Comparison of ENCODE assay signal across 13 cellular contexts in the genomic region with DNA sequence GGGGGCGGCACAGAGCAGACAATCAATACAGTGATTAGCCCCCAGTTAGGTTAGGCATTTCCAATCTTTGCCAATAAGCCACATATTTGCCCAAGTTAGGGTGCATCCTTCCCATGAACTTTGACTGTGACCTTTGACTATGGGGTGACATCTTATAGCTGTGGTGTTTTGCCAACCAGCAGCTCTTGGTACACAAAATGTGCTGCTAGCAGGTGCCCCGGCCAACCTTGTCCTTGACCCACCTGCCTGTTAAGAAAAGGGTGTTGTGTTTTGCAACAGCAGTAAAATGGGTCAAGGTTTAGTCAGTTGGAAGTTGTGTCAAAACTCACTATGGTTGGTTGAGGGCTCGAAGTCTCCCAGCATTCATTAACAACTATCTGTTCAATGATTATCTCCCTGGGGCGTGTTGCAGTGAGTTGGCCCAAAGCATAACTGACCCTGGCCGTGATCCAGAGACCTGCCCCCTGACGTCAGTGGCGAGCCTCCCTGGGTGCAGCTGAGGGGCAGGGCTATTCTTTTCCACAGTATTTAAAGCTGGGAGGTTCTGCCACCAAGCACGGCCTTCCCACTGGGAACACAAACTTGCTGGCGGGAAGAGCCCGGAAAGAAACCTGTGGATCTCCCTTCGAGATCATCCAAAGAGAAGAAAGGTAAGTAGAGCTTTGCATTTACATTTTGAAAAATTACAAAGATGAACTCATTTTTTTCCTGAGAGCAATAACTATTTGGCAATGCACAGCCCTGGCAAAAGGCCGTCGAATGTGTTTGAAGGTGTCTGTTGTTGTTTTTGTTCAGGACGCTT. TPM values are rescaled to one million over a fixed set of nuclear protein-coding genes. Genes with fewer than 3 reads are reported as not detected.
A peak's percentile ranks its signal among the peaks of the same experiment; 100 is the strongest.
DNase-seq lines count a peak whose midpoint lies in the region; ATAC-seq and TF ChIP-seq lines count a peak whose summit lies in the region.
"Had no signal": no experiment of that assay in that cellular context is flagged by ENCODE, and none has a peak within 500 bp of the region (broad histone marks: within the 10 kb centered on the region; RNA-seq: fewer than 3 reads in every experiment).

A gene (plus strand): TSS at position 557 of the 802 bp plus-strand sequence. CDS start 302 bp downstream, outside the sequence.

- H3K27ac ChIP-seq in heart right ventricle, result no peak within 1 kb of the TSS
- H3K27ac ChIP-seq in spleen, result no peak within 1 kb of the TSS
- H3K27ac ChIP-seq in substantia nigra (ENCODE audit: low read depth, low read length, poor library complexity, severe bottlenecking), result no peak within 1 kb of the TSS

- H3K4me1 ChIP-seq in heart right ventricle, result peaks cover 0 to 5% (median 0%) of the 10 kb centered on the region in 9 donors
- H3K4me1 ChIP-seq in spleen, result no peaks in the 10 kb centered on the region
- H3K4me1 ChIP-seq: HAP-1 had no signal

- peak; percentile 55 to 84 (median 71) for ATAC-seq in heart right ventricle
- ATAC-seq in stimulated activated effector memory CD8-positive, alpha-beta T cell treated with anti-CD3 and anti-CD28 coated beads, Interleukin-12 subunit alpha, Interleukin-12 subunit beta, amount 100 ng/mL, for 72 hours, result no peak
- ATAC-seq: activated CD8-positive, alpha-beta T cell treated with anti-CD3 and anti-CD28 coated beads, Interleukin-2, amount 10 ng/mL, durations not matched to agents 7 days and 5 days had no signal

- H3K9me3 ChIP-seq in heart right ventricle (no peaks in the 10 kb centered on the region), spleen (no peaks in the 10 kb centered on the region)
- H3K9me3 ChIP-seq: HAP-1, SK-N-SH had no signal

- TF ChIP-seq POLR2A in spleen (IDR thresholded peaks at IDR 0.05), result no peak

- peaks cover 0 to 49% (median 26%) of the 10 kb centered on the region in 7 donors for H3K27me3 ChIP-seq in heart right ventricle
- H3K27me3 ChIP-seq in spleen (replicated peaks in 1 of 7), result peaks cover 0 to 49% (median 0%) of the 10 kb centered on the region in 7 donors

- H3K36me3 ChIP-seq in heart right ventricle (no peaks in the 10 kb centered on the region), spleen (no peaks in the 10 kb centered on the region)
- H3K36me3 ChIP-seq: HAP-1 had no signal

- WGBS in heart right ventricle, 2 donors, result 51 to 54% methylated on average over 14 of the region's 14 CpGs
- 73 to 81% (median 76%) methylated on average over 14 of the region's 14 CpGs for WGBS in spleen, 5 donors

- intact Hi-C loops in heart right ventricle (cut with DNase I), result no loop called here
- intact Hi-C loops in spleen (cut with DNase I; ENCODE audit: low total_unique reads), result no loop called here

- H3K4me3 ChIP-seq in heart right ventricle (no peak within 1 kb of the TSS), spleen (no peak within 1 kb of the TSS)
- H3K4me3 ChIP-seq: HAP-1 had no signal

- no peak within 1 kb of the TSS for H3K27ac Mint-ChIP-seq in stimulated activated effector memory CD8-positive, alpha-beta T cell treated with anti-CD3 and anti-CD28 coated beads, Interleukin-12 subunit alpha, Interleukin-12 subunit beta, amount 100 ng/mL, for 72 hours
- H3K27ac Mint-ChIP-seq: activated CD8-positive, alpha-beta T cell treated with anti-CD3 and anti-CD28 coated beads, Interleukin-2, amount 10 ng/mL, durations not matched to agents 7 days and 5 days had no signal

- H3K4me1 Mint-ChIP-seq in stimulated activated effector memory CD8-positive, alpha-beta T cell treated with anti-CD3 and anti-CD28 coated beads, Interleukin-12 subunit alpha, Interleukin-12 subunit beta, amount 100 ng/mL, for 72 hours, result no peaks in the 10 kb centered on the region

- DNase-seq in HK-2 (ENCODE audit: unreplicated experiment) (peak; percentile 84), RPMI8226 (peak; percentile 61), heart right ventricle (peak; percentile 59 to 65), spleen (peak; percentile 64), substantia nigra (lab: John Stamatoyannopoulos, UW) (no peak)
- DNase-seq in stimulated activated CD4-positive, alpha-beta T cell treated with anti-CD3 and anti-CD28 coated beads, Interleukin-4, amount 100 ng/mL, for 4 hours, result no peak
- DNase-seq in stimulated activated effector memory CD8-positive, alpha-beta T cell treated with anti-CD3 and anti-CD28 coated beads, Interleukin-12 subunit alpha, Interleukin-12 subunit beta, amount 100 ng/mL, for 72 hours (ENCODE audit: low spot score in 2 of 2), result no peak
- no peak for DNase-seq in stimulated activated CD4-positive, alpha-beta T cell treated with anti-CD3 and anti-CD28 coated beads, Interleukin-4, amount 100 ng/mL, for 24 hours
- DNase-seq: activated CD8-positive, alpha-beta T cell treated with anti-CD3 and anti-CD28 coated beads, Interleukin-2, amount 10 ng/mL, durations not matched to agents 7 days and 5 days; amniotic stem cell; SK-N-SH had no signal

- H3K9me3 Mint-ChIP-seq in stimulated activated effector memory CD8-positive, alpha-beta T cell treated with anti-CD3 and anti-CD28 coated beads, Interleukin-12 subunit alpha, Interleukin-12 subunit beta, amount 100 ng/mL, for 72 hours, result no peaks in the 10 kb centered on the region

- TF ChIP-seq CTCF in heart right ventricle (IDR thresholded peaks at IDR 0.05) (no peak), spleen (IDR thresholded peaks at IDR 0.05 in 8 of 11, conservative IDR thresholded peaks at IDR 0.05 in 3 of 11) (no peak)

- H3K36me3 Mint-ChIP-seq in stimulated activated effector memory CD8-positive, alpha-beta T cell treated with anti-CD3 and anti-CD28 coated beads, Interleukin-12 subunit alpha, Interleukin-12 subunit beta, amount 100 ng/mL, for 72 hours, result no peaks in the 10 kb centered on the region

- H3K4me3 Mint-ChIP-seq in stimulated activated effector memory CD8-positive, alpha-beta T cell treated with anti-CD3 and anti-CD28 coated beads, Interleukin-12 subunit alpha, Interleukin-12 subunit beta, amount 100 ng/mL, for 72 hours, result no peak within 1 kb of the TSS
- H3K4me3 Mint-ChIP-seq: activated CD8-positive, alpha-beta T cell treated with anti-CD3 and anti-CD28 coated beads, Interleukin-2, amount 10 ng/mL, durations not matched to agents 7 days and 5 days had no signal

RNA-seq across cellular contexts. Expression of the gene that starts here (rescaled TPM):
- 1 to 10 TPM in 3 of 10 donors, under 1 TPM in 5, not detected in 2; 0.15 to 8.5 (median 0.69) TPM for total RNA-seq in heart right ventricle
- polyA plus RNA-seq in heart right ventricle, result 1 to 10 TPM in 1 of 2 donors, under 1 TPM in 1; 0.65 to 2.2 TPM
- total RNA-seq in spleen, result under 1 TPM in 4 of 7 donors, not detected in 3; 0.17 to 0.67 (median 0.41) TPM
- under 1 TPM; 0.04 to 0.13 (median 0.05) TPM for polyA plus RNA-seq in spleen
- total RNA-seq: activated CD8-positive, alpha-beta T cell treated with anti-CD3 and anti-CD28 coated beads, Interleukin-2, amount 10 ng/mL, durations not matched to agents 7 days and 5 days; endothelial cell of umbilical vein had no signal
- polyA plus RNA-seq: endothelial cell of umbilical vein, SK-N-SH had no signal

Comparison
In these comparisons a context has a peak if more than half of its experiments do, and no peak if none do; other contexts are left out.
1. Peak in DNase-seq in spleen; RNA of the gene not detected or under 1 TPM.
2. DNase-seq: peak in HK-2 (single experiment), RPMI8226 (single experiment) and heart right ventricle (2 of 2); none in substantia nigra (0 of 49), stimulated activated CD4-positive, alpha-beta T cell treated with anti-CD3 and anti-CD28 coated beads, Interleukin-4, amount 100 ng/mL, for 4 hours (0 of 2), stimulated activated effector memory CD8-positive, alpha-beta T cell treated with anti-CD3 and anti-CD28 coated beads, Interleukin-12 subunit alpha, Interleukin-12 subunit beta, amount 100 ng/mL, for 72 hours (0 of 2) and stimulated activated CD4-positive, alpha-beta T cell treated with anti-CD3 and anti-CD28 coated beads, Interleukin-4, amount 100 ng/mL, for 24 hours (single experiment).